ENCODE assay signal across 1 cellular context in genomic region chr5:90873033-90873517, GRCh38.
TF ChIP-seq lines count a peak whose summit lies in the region.

No MANE protein-coding gene starts in this region.

TF ChIP-seq in HepG2, 621 proteins besides CTCF, POLR2A, EP300 and RAD21 (continued from another document):
- TF ChIP-seq HNF1B (CRISPR knock-in tag; IDR thresholded peaks at IDR 0.05) (0 out of 2 replicates have a peak, but pooled peaks have one; percentile 15), TARDBP (CRISPR knock-in tag; IDR thresholded peaks at IDR 0.05) (no peak), ZNF580 (CRISPR knock-in tag; IDR thresholded peaks at IDR 0.05; ENCODE audit: borderline replicate concordance, low read depth) (no peak), CHCHD3 (CRISPR knock-in tag; IDR thresholded peaks at IDR 0.05) (no peak), ZNF367 (CRISPR knock-in tag; IDR thresholded peaks at IDR 0.05; ENCODE audit: borderline replicate concordance) (no peak), CCAR2 (optimal IDR thresholded peaks at IDR 0.05; ENCODE audit: low read depth, low read length) (no peak), ATF7-NPFF (CRISPR knock-in tag; IDR thresholded peaks at IDR 0.05; ENCODE audit: low read depth) (no peak), MTF1 (CRISPR knock-in tag; IDR thresholded peaks at IDR 0.05) (no peak)
TF ChIP-seq in HepG2: peak in this region for 2.
